In the genomic region with DNA sequence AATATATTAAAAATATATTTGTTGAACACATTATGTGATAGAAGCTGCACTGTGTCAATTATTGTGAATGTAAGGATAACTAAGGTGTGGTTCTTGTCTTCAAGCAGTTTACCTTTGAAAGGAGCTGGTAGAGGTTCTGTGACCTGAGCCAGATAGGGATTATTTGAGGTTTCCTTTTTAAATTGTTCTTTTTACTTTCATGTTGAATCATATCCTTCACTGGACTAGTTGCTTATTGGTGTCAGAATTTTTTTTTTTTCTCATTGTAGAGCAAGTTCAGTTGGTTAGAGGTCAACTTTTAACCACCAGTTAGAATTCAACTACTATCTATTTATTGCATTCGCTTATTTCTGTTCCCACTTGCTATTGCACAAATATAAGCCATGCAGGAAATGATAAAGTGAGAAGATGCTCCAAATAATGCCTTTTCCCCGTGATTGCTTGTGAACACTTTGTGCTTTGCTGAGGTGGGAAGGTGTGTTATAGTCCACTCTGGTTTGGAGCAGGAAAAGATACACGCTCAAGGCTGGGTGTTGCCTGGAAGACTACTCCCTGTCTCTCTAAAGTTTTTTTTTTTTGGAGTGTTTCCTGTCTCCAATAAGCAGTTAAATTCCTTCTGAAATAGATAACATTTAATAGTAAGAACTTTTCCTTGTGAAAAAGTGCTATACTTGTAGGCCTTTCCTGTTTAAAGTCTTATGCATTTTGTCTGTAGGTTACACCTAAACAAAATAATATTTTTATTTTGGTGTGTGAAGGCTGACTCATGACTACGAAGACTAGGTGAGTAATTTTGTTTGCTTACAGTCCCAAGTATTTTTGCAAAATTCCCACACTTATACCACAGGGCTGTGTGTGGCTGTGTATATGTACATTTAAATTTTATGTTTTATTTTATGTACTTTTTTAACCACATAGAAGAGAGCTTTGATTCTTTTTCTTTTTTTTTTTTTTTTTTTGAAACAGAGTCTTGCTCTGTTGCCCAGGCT, we compare ENCODE assay signal across 15 cellular contexts.
DNase-seq lines count a peak whose midpoint lies in the region; ATAC-seq and TF ChIP-seq lines count a peak whose summit lies in the region.
"Had no signal": no experiment of that assay in that cellular context is flagged by ENCODE, and none has a peak within 500 bp of the region (broad histone marks: within the 10 kb centered on the region; RNA-seq: fewer than 3 reads in every experiment).

No MANE protein-coding gene starts in this region.

- no peak overlapping the region for H3K27ac Mint-ChIP-seq in chondrocyte (ENCODE audit: unreplicated experiment)
- H3K27ac Mint-ChIP-seq: activated CD4-positive, alpha-beta memory T cell treated with anti-CD3 and anti-CD28 coated beads, Interleukin-2, amount 10 ng/mL, durations not matched to agents 7 days and 5 days; activated naive CD8-positive, alpha-beta T cell treated with anti-CD3 and anti-CD28 coated beads, Interleukin-2, amount 10 ng/mL, durations not matched to agents 7 days and 5 days; CD4-positive, alpha-beta memory T cell; memory B cell had no signal

- no peaks in the 10 kb centered on the region for H3K9me3 ChIP-seq in esophagus (ENCODE audit: control insufficient read depth in 2 of 2, insufficient read depth in 1 of 2, low read depth in 1 of 2, low read length in 1 of 2)
- no peaks in the 10 kb centered on the region for H3K9me3 ChIP-seq in upper lobe of right lung
- H3K9me3 ChIP-seq: stomach had no signal

- peaks cover 5% of the 10 kb centered on the region for H3K27me3 Mint-ChIP-seq in chondrocyte (ENCODE audit: low read depth)
- H3K27me3 Mint-ChIP-seq: memory B cell had no signal

- H3K4me3 Mint-ChIP-seq in chondrocyte (ENCODE audit: unreplicated experiment), result no peak overlapping the region
- H3K4me3 Mint-ChIP-seq: activated CD4-positive, alpha-beta memory T cell treated with anti-CD3 and anti-CD28 coated beads, Interleukin-2, amount 10 ng/mL, durations not matched to agents 7 days and 5 days; activated naive CD8-positive, alpha-beta T cell treated with anti-CD3 and anti-CD28 coated beads, Interleukin-2, amount 10 ng/mL, durations not matched to agents 7 days and 5 days; CD4-positive, alpha-beta memory T cell; memory B cell had no signal

- intact Hi-C loops in upper lobe of right lung (cut with DNase I), result no loop called here

- H3K27ac ChIP-seq in esophagus (ENCODE audit: low read depth in 2 of 2, low read length in 1 of 2) (peak overlapping the region; percentile 50 to 61), upper lobe of right lung (no peak overlapping the region)
- H3K27ac ChIP-seq: parathyroid adenoma had no signal

- TF ChIP-seq CTCF in upper lobe of right lung (IDR thresholded peaks at IDR 0.05), result no peak
- no peak for TF ChIP-seq CTCF in chondrocyte (IDR thresholded peaks at IDR 0.05)

- no peaks in the 10 kb centered on the region for H3K36me3 Mint-ChIP-seq in chondrocyte (ENCODE audit: low read depth)
- H3K36me3 Mint-ChIP-seq: activated naive CD8-positive, alpha-beta T cell treated with anti-CD3 and anti-CD28 coated beads, Interleukin-2, amount 10 ng/mL, durations not matched to agents 7 days and 5 days; CD4-positive, alpha-beta memory T cell; memory B cell had no signal

- H3K9me3 Mint-ChIP-seq in chondrocyte (ENCODE audit: low read depth), result no peaks in the 10 kb centered on the region
- H3K9me3 Mint-ChIP-seq: activated CD4-positive, alpha-beta memory T cell treated with anti-CD3 and anti-CD28 coated beads, Interleukin-2, amount 10 ng/mL, durations not matched to agents 7 days and 5 days; activated naive CD8-positive, alpha-beta T cell treated with anti-CD3 and anti-CD28 coated beads, Interleukin-2, amount 10 ng/mL, durations not matched to agents 7 days and 5 days; memory B cell had no signal

- H3K4me1 ChIP-seq in esophagus (ENCODE audit: control insufficient read depth in 2 of 2, insufficient read depth in 2 of 2, low read length in 1 of 2), result peaks cover 0 to 4% of the 10 kb centered on the region in 2 donors
- no peaks in the 10 kb centered on the region for H3K4me1 ChIP-seq in upper lobe of right lung
- H3K4me1 ChIP-seq: parathyroid adenoma had no signal

- ATAC-seq in GM18907 (IDR thresholded peaks at IDR 0.05; ENCODE audit: unreplicated experiment) (peak; percentile 92), GM21619 (IDR thresholded peaks at IDR 0.05; ENCODE audit: unreplicated experiment) (peak; percentile 79), HG03139 (IDR thresholded peaks at IDR 0.05; ENCODE audit: unreplicated experiment) (peak; percentile 70), upper lobe of right lung (no peak)

- WGBS in esophagus, 2 donors, result 41 to 42% methylated on average over 4 of the region's 4 CpGs

- H3K27me3 ChIP-seq in esophagus (ENCODE audit: control insufficient read depth in 1 of 2, insufficient read depth in 2 of 2, low read length in 2 of 2), result no peaks in the 10 kb centered on the region
- no peaks in the 10 kb centered on the region for H3K27me3 ChIP-seq in upper lobe of right lung
- H3K27me3 ChIP-seq: stomach had no signal

- no peaks in the 10 kb centered on the region for H3K36me3 ChIP-seq in esophagus (ENCODE audit: control insufficient read depth in 2 of 2, insufficient read depth in 2 of 2, low read length in 1 of 2)
- no peaks in the 10 kb centered on the region for H3K36me3 ChIP-seq in upper lobe of right lung
- H3K36me3 ChIP-seq: stomach had no signal

- H3K4me1 Mint-ChIP-seq in chondrocyte (ENCODE audit: low read depth), result no peaks in the 10 kb centered on the region
- H3K4me1 Mint-ChIP-seq: activated naive CD8-positive, alpha-beta T cell treated with anti-CD3 and anti-CD28 coated beads, Interleukin-2, amount 10 ng/mL, durations not matched to agents 7 days and 5 days; CD4-positive, alpha-beta memory T cell had no signal

- H3K4me3 ChIP-seq in esophagus (ENCODE audit: low read depth in 1 of 2, low read length in 2 of 2) (no peak overlapping the region), upper lobe of right lung (no peak overlapping the region)
- H3K4me3 ChIP-seq: stomach had no signal

- DNase-seq in upper lobe of right lung, result no peak
- DNase-seq in GDM1 (lab: John Stamatoyannopoulos, UW), result no peak
- DNase-seq in chondrocyte (ENCODE audit: low spot score), result no peak
- DNase-seq in superior temporal gyrus (ENCODE audit: extremely low spot score), result no peak
- DNase-seq: activated CD4-positive, alpha-beta memory T cell treated with anti-CD3 and anti-CD28 coated beads, Interleukin-2, amount 10 ng/mL, durations not matched to agents 7 days and 5 days; activated naive CD8-positive, alpha-beta T cell treated with anti-CD3 and anti-CD28 coated beads, Interleukin-2, amount 10 ng/mL, durations not matched to agents 7 days and 5 days; CD4-positive, alpha-beta memory T cell; stimulated activated CD4-positive, alpha-beta T cell treated with anti-CD3 and anti-CD28 coated beads, Interleukin-1b, Interleukin-23, amount 100 ng/mL, for 48 hours; stomach had no signal
